Comparison of ENCODE assay signal across 12 cellular contexts in the genomic region with DNA sequence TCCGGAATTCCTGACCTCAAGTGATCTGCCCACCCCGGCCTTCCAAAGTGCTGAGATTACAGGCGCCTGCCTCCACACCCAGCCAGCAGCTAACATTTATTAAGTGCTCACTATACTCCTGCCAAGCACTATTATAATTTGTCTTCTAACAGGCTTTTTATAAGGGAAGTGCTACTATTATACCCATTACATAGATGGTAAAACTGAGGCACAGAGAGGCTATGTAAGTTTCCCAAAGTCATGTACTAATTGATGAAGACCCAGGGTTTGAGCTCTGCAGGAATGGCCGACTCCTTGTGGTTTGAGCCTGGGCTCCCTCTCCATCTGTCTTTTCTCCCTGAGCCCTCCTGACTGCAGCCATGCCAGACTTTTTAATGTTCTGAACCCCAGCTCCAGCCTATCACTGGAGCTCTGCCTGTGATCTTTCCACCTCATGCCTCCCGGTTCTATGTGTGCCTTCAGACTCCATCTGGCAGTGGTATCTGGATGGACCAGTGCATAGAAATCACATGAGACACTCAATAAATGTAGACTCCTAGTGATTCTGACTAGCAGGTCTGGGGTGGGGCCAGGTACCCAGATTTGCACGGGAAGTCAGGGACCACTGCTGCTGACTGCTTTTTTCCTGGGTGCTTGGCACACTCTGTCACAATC.
DNase-seq lines count a peak whose midpoint lies in the region; ATAC-seq and TF ChIP-seq lines count a peak whose summit lies in the region.
"Had no signal": no experiment of that assay in that cellular context is flagged by ENCODE, and none has a peak within 500 bp of the region (broad histone marks: within the 10 kb centered on the region; RNA-seq: fewer than 3 reads in every experiment).

No MANE protein-coding gene starts in this region.

- H3K27me3 ChIP-seq in body of pancreas, result no peaks in the 10 kb centered on the region
- H3K27me3 ChIP-seq in neural cell (ENCODE audit: insufficient read depth, low read depth, low read length), result no peaks in the 10 kb centered on the region
- H3K27me3 ChIP-seq in psoas muscle (ENCODE audit: insufficient read depth in 3 of 3, low read length in 2 of 3), result no peaks in the 10 kb centered on the region

- no peaks in the 10 kb centered on the region for H4K20me1 ChIP-seq in neural cell (ENCODE audit: insufficient read depth)

- peak overlapping the region; percentile 22; the same call in 1 of the 2 replicates for H3K27ac ChIP-seq in 22Rv1
- H3K27ac ChIP-seq in body of pancreas, result peak overlapping the region in 3 of 4 donors; percentile 35 to 60 (median 43)
- H3K27ac ChIP-seq in neural cell (ENCODE audit: low read length), result peak overlapping the region; percentile 48
- no peak overlapping the region for H3K27ac ChIP-seq in psoas muscle

- ATAC-seq in body of pancreas (no peak), omental fat pad (ENCODE audit: low FRiP score) (no peak), psoas muscle (no peak)

- TF ChIP-seq EP300 in neural cell (conservative IDR thresholded peaks at IDR 0.05; ENCODE audit: poor library complexity, severe bottlenecking), result no peak

- H3K4me1 ChIP-seq in body of pancreas, result peaks cover 43% of the 10 kb centered on the region
- H3K4me1 ChIP-seq in psoas muscle, result peaks cover 5% of the 10 kb centered on the region
- H3K4me1 ChIP-seq: HAP-1 had no signal

- H2AFZ ChIP-seq in neural cell (ENCODE audit: low read depth, low read length), result no peak overlapping the region

- WGBS in body of pancreas, 2 donors, result 85 to 91% methylated on average over 6 of the region's 6 CpGs
- WGBS in psoas muscle, 3 donors, result 88 to 92% (median 88%) methylated on average over 6 of the region's 6 CpGs

- no peaks in the 10 kb centered on the region for H3F3A ChIP-seq in neural cell (ENCODE audit: insufficient read depth, low read length, poor library complexity, severe bottlenecking)

- no peaks in the 10 kb centered on the region for H3K36me3 ChIP-seq in body of pancreas (replicated peaks in 1 of 2; ENCODE audit: insufficient read depth in 1 of 2, low read depth in 2 of 2)
- no peaks in the 10 kb centered on the region for H3K36me3 ChIP-seq in neural cell (ENCODE audit: insufficient read depth, low read length)
- H3K36me3 ChIP-seq in psoas muscle (ENCODE audit: insufficient read depth in 1 of 2, low read depth in 1 of 2), result no peaks in the 10 kb centered on the region
- H3K36me3 ChIP-seq: HAP-1 had no signal

- H3K4me3 ChIP-seq in body of pancreas (no peak overlapping the region), neural cell (ENCODE audit: low read length) (no peak overlapping the region), psoas muscle (no peak overlapping the region)
- H3K4me3 ChIP-seq: HAP-1 had no signal

- no peaks in the 10 kb centered on the region for H3K9me2 ChIP-seq in neural cell (ENCODE audit: insufficient read depth, low read length)

- H3K79me2 ChIP-seq in neural cell (replicated peaks; ENCODE audit: insufficient read depth, low read length), result peaks cover 30% of the 10 kb centered on the region

- TF ChIP-seq CTCF in 22Rv1 (IDR thresholded peaks at IDR 0.05), result no peak
- TF ChIP-seq CTCF in body of pancreas (IDR thresholded peaks at IDR 0.05), result no peak
- TF ChIP-seq CTCF in neural cell (IDR thresholded peaks at IDR 0.05; ENCODE audit: poor library complexity, severe bottlenecking), result no peak
- TF ChIP-seq CTCF in omental fat pad (IDR thresholded peaks at IDR 0.05), result no peak
- no peak for TF ChIP-seq CTCF in psoas muscle (IDR thresholded peaks at IDR 0.05)

- no peak for TF ChIP-seq POLR2A in body of pancreas (IDR thresholded peaks at IDR 0.05)

- H3K9ac ChIP-seq in neural cell (ENCODE audit: low read length), result no peak overlapping the region

- DNase-seq in G401 (ENCODE audit: low spot score) (peak; percentile 62), body of pancreas (no peak), omental fat pad (ENCODE audit: low spot score) (no peak), iPS-NIHi11 (ENCODE audit: low spot score) (no peak), inferior parietal cortex (ENCODE audit: extremely low spot score) (no peak), psoas muscle (no peak)
- DNase-seq: CD4-positive, alpha-beta memory T cell; MV-4-11; NCI-H1417 treated with DMSO at 0.1 percent for 48 hours had no signal

- in situ Hi-C loops in G401 (cut with HindIII; ENCODE audit: low sequenced_read_pairs), result no loop called here

- H3K9me3 ChIP-seq in body of pancreas, result no peaks in the 10 kb centered on the region
- no peaks in the 10 kb centered on the region for H3K9me3 ChIP-seq in neural cell (ENCODE audit: low read length)
- no peaks in the 10 kb centered on the region for H3K9me3 ChIP-seq in psoas muscle
- H3K9me3 ChIP-seq: HAP-1 had no signal

- no peak overlapping the region for H3K4me2 ChIP-seq in neural cell (ENCODE audit: low read length)

- no peak for TF ChIP-seq RAD21 in neural cell (conservative IDR thresholded peaks at IDR 0.05)

- intact Hi-C loops in body of pancreas (cut with DNase I), result no loop called here
- intact Hi-C loops in psoas muscle (cut with DNase I), result loop anchor here in 1 of 2 donors (5.0 kb wide), 1 partner anchor 44 kb away; no protein-coding TSS in a partner anchor

TF ChIP-seq in neural cell, 6 proteins besides CTCF, POLR2A, EP300 and RAD21:
- no peak for TF ChIP-seq EZH2 (IDR thresholded peaks at IDR 0.05; ENCODE audit: borderline replicate concordance, insufficient read depth, low read length, poor library complexity, severe bottlenecking)
